In genomic region chr19:14564651-14565297, GRCh38 we compare ENCODE assay signal across 1 cellular context.
TF ChIP-seq lines count a peak whose summit lies in the region.

No MANE protein-coding gene starts in this region.

TF ChIP-seq in HEK293, 187 proteins besides CTCF, POLR2A, EP300 and RAD21:
- TF ChIP-seq KLF8 (tag by site-specific recombination; IDR thresholded peaks at IDR 0.05), result peak; percentile 85
- peak; percentile 76; the same call in 1 of the 2 replicates for TF ChIP-seq KLF17 (tag by site-specific recombination; IDR thresholded peaks at IDR 0.05)
- TF ChIP-seq KLF9 (tag by site-specific recombination; IDR thresholded peaks at IDR 0.05; ENCODE audit: low read depth), result 0 out of 2 replicates have a peak, but pooled peaks have one; percentile 31
- peak; percentile 98 for TF ChIP-seq KLF1 (tag by site-specific recombination; IDR thresholded peaks at IDR 0.05)
- TF ChIP-seq ZNF76 (tag by site-specific recombination; IDR thresholded peaks at IDR 0.05; ENCODE audit: borderline replicate concordance, low read depth), result peak; percentile 36; the same call in 1 of the 2 replicates
- peak; percentile 79 for TF ChIP-seq ZBTB17 (tag by site-specific recombination; IDR thresholded peaks at IDR 0.05)
- 0 out of 2 replicates have a peak, but pooled peaks have one; percentile 16 for TF ChIP-seq KLF7 (tag by site-specific recombination; IDR thresholded peaks at IDR 0.05; ENCODE audit: borderline replicate concordance)
- peak; percentile 36; the same call in 1 of the 2 replicates for TF ChIP-seq ZIC2 (tag by site-specific recombination; IDR thresholded peaks at IDR 0.05)
- peak; percentile 35; the same call in 1 of the 2 replicates for TF ChIP-seq ZNF398 (tag by site-specific recombination; IDR thresholded peaks at IDR 0.05)
- TF ChIP-seq ZBTB7A (tag by site-specific recombination; IDR thresholded peaks at IDR 0.05; ENCODE audit: low read depth), result 0 out of 2 replicates have a peak, but pooled peaks have one; percentile 11
- peak; percentile 43 for TF ChIP-seq SP2 (tag by site-specific recombination; IDR thresholded peaks at IDR 0.05)
- peak; percentile 28; the same call in 1 of the 2 replicates for TF ChIP-seq HIC1 (tag by site-specific recombination; IDR thresholded peaks at IDR 0.05)
- TF ChIP-seq WT1 (tag by site-specific recombination; IDR thresholded peaks at IDR 0.05), result peak; percentile 56; the same call in 1 of the 2 replicates
